8 cellular contexts compared by ENCODE assay signal in genomic region chr10:45419673-45420020, GRCh38. TPM values are rescaled to one million over a fixed set of nuclear protein-coding genes. Genes with fewer than 3 reads are reported as not detected.
DNase-seq lines count a peak whose midpoint lies in the region; ATAC-seq and TF ChIP-seq lines count a peak whose summit lies in the region.

No MANE protein-coding gene starts in this region.

- H3K9me3 ChIP-seq in mammary epithelial cell (replicated peaks; ENCODE audit: insufficient read depth, low read length): no peaks in the 10 kb centered on the region
- H3K9me3 ChIP-seq in lung (ENCODE audit: control insufficient read depth in 2 of 2, insufficient read depth in 1 of 2, low read length in 1 of 2): no peaks in the 10 kb centered on the region
- H3K9me3 ChIP-seq in upper lobe of right lung: no peaks in the 10 kb centered on the region

- peak overlapping the region; percentile 87 for H2AFZ ChIP-seq in mammary epithelial cell (ENCODE audit: low read depth, low read length)

- no TSS peak for BruUV-seq in mammary epithelial cell (replicated peaks; lab: Mats Ljungman, UMichigan)

- peaks cover 4% of the 10 kb centered on the region for H3K27me3 ChIP-seq in mammary epithelial cell (ENCODE audit: insufficient read depth, low read length)
- no peaks in the 10 kb centered on the region for H3K27me3 ChIP-seq in lung (ENCODE audit: control insufficient read depth, insufficient read depth)
- H3K27me3 ChIP-seq in upper lobe of right lung: no peaks in the 10 kb centered on the region

- ATAC-seq in HG02884 (IDR thresholded peaks at IDR 0.05; ENCODE audit: unreplicated experiment) (peak; percentile 1), lung (ENCODE audit: insufficient read depth, low FRiP score) (no peak), upper lobe of right lung (peak; percentile 1), HG03097 (IDR thresholded peaks at IDR 0.05; ENCODE audit: low FRiP score, unreplicated experiment) (no peak)

- no peaks in the 10 kb centered on the region for H4K20me1 ChIP-seq in mammary epithelial cell (ENCODE audit: insufficient read depth, low read length)

- 63% methylated on average over 5 of the region's 11 CpGs for WGBS in mammary epithelial cell (ENCODE audit: low coverage, missing lambda C conversion rate)
- 5 to 20% methylated on average over 11 of the region's 11 CpGs for WGBS in lung, 2 donors

- no peaks in the 10 kb centered on the region for H3K36me3 ChIP-seq in mammary epithelial cell (ENCODE audit: insufficient read depth, low read length)
- no peaks in the 10 kb centered on the region for H3K36me3 ChIP-seq in lung (ENCODE audit: control insufficient read depth in 2 of 2, insufficient read depth in 2 of 2, low read length in 2 of 2)
- H3K36me3 ChIP-seq in upper lobe of right lung: no peaks in the 10 kb centered on the region

- intact Hi-C loops in mammary epithelial cell (cut with micrococcal nuclease): no loop called here
- intact Hi-C loops in upper lobe of right lung (cut with DNase I): no loop called here

- H3K4me1 ChIP-seq in mammary epithelial cell (ENCODE audit: insufficient read depth, low read length) (peaks cover 8% of the 10 kb centered on the region), lung (ENCODE audit: control insufficient read depth in 2 of 2, insufficient read depth in 2 of 2, low read length in 2 of 2) (peaks cover 4 to 5% of the 10 kb centered on the region in 2 donors), upper lobe of right lung (peaks cover 30% of the 10 kb centered on the region)

- DNase-seq in DMS79 (lab: John Stamatoyannopoulos, UW) (peak; percentile 10), mammary epithelial cell (no peak), lung (ENCODE audit: low spot score) (no peak), upper lobe of right lung (no peak), COLO668 (lab: John Stamatoyannopoulos, UW; ENCODE audit: unreplicated experiment) (no peak), T-helper 9 cell (no peak)

- H3K27ac ChIP-seq in mammary epithelial cell (ENCODE audit: insufficient read depth, low read depth, low read length) (no peak overlapping the region), lung (ENCODE audit: low read depth in 1 of 2, low read length in 1 of 2) (peak overlapping the region; percentile 77 to 96), upper lobe of right lung (peak overlapping the region; percentile 91)

- CTCF ChIA-PET in mammary epithelial cell (lab: Charles Lee; ENCODE audit: low non-redundant PET): no interaction called here

- H3K79me2 ChIP-seq in mammary epithelial cell (ENCODE audit: insufficient read depth, low read length): no peaks in the 10 kb centered on the region

- in situ Hi-C loops in mammary epithelial cell (cut with MboI; ENCODE audit: low sequenced_read_pairs in 2 of 2): no loop called here

- dilution Hi-C loops in mammary epithelial cell (cut with HindIII; ENCODE audit: low sequenced_read_pairs): no loop called here

- TF ChIP-seq CTCF in mammary epithelial cell (conservative IDR thresholded peaks at IDR 0.05 in 1 of 2, IDR thresholded peaks at IDR 0.05 in 1 of 2; ENCODE audit: extremely low read depth in 1 of 2, insufficient read depth in 1 of 2, low read depth in 1 of 2, low read length in 2 of 2) (no peak), lung (IDR thresholded peaks at IDR 0.05; ENCODE audit: control extremely low read depth, extremely low read depth) (no peak), upper lobe of right lung (IDR thresholded peaks at IDR 0.05) (no peak)

- H3K4me2 ChIP-seq in mammary epithelial cell (ENCODE audit: insufficient read depth, low read depth, low read length): peak overlapping the region; percentile 93

- H3K4me3 ChIP-seq in mammary epithelial cell (replicated peaks in 1 of 3; ENCODE audit: insufficient read depth in 1 of 3, low read depth in 2 of 3, low read length in 3 of 3): no peak overlapping the region
- peak overlapping the region; percentile 43 for H3K4me3 ChIP-seq in lung
- peak overlapping the region; percentile 56 for H3K4me3 ChIP-seq in upper lobe of right lung

- no peak overlapping the region for H3K9ac ChIP-seq in mammary epithelial cell (ENCODE audit: insufficient read depth, low read length)

RNA-seq across cellular contexts. Expression of gene ALOX5, which starts 45.6 kb away (rescaled TPM):
- under 1 TPM; 0.12 to 0.17 TPM for total RNA-seq in mammary epithelial cell
- polyA plus RNA-seq in mammary epithelial cell: not detected
- not detected for polyA minus RNA-seq in mammary epithelial cell
- total RNA-seq in lung: 100 to 1,000 TPM in 1 of 2 donors, 10 to 100 TPM in 1; 21.5 to 190 TPM
- 100 to 1,000 TPM in 1 of 2 donors, 10 to 100 TPM in 1; 98.6 to 270 TPM for polyA plus RNA-seq in lung
- total RNA-seq in upper lobe of right lung: 128 TPM

Comparison
In these comparisons a context has a peak if more than half of its experiments do, and no peak if none do; other contexts are left out.
1. ATAC-seq: peak in HG02884 (single experiment) and upper lobe of right lung (single experiment); none in lung (single experiment) and HG03097 (single experiment).
2. H3K4me3 ChIP-seq: peak in lung (single experiment) and upper lobe of right lung (single experiment); none in mammary epithelial cell (0 of 3).
3. RNA of gene ALOX5, which starts 45.6 kb away (total RNA-seq): 21.5 to 190 TPM in lung and 128 TPM in upper lobe of right lung (single experiment); 0.12 to 0.17 TPM in mammary epithelial cell; every median in the first group is over 10 times any median in the second.